8 cellular contexts compared by ENCODE assay signal in genomic region chr22:37849089-37849751, GRCh38.
A peak's percentile ranks its signal among the peaks of the same experiment; 100 is the strongest.
DNase-seq lines count a peak whose midpoint lies in the region; ATAC-seq and TF ChIP-seq lines count a peak whose summit lies in the region.

EIF3L (plus strand) TSS chr22:37849419; CDS start chr22:37849450, 31 bp downstream.

- peak within 1 kb of the TSS; percentile 97 for H3K4me3 Mint-ChIP-seq in nephron progenitor cell
- H3K4me3 Mint-ChIP-seq in stimulated activated naive CD8-positive, alpha-beta T cell treated with anti-CD3 and anti-CD28 coated beads, Interleukin-15, Interleukin-2, amounts not matched to agents 100 ng/mL and 50 ng/mL, for 24 hours = peak within 1 kb of the TSS; percentile 98

- TF ChIP-seq CTCF in LNCaP clone FGC (IDR thresholded peaks at IDR 0.05; ENCODE audit: control insufficient read depth, extremely low read depth, insufficient read depth) (no peak), nephron progenitor cell (IDR thresholded peaks at IDR 0.05) (no peak)

- H3K27ac Mint-ChIP-seq in nephron progenitor cell = peak within 1 kb of the TSS; percentile 97
- peak within 1 kb of the TSS; percentile 93 for H3K27ac Mint-ChIP-seq in stimulated activated naive CD8-positive, alpha-beta T cell treated with anti-CD3 and anti-CD28 coated beads, Interleukin-15, Interleukin-2, amounts not matched to agents 100 ng/mL and 50 ng/mL, for 24 hours

- H3K4me1 Mint-ChIP-seq in nephron progenitor cell = peaks cover 35% of the 10 kb centered on the region
- peaks cover 55% of the 10 kb centered on the region for H3K4me1 Mint-ChIP-seq in stimulated activated naive CD8-positive, alpha-beta T cell treated with anti-CD3 and anti-CD28 coated beads, Interleukin-15, Interleukin-2, amounts not matched to agents 100 ng/mL and 50 ng/mL, for 24 hours (ENCODE audit: low read depth)

- ATAC-seq in GM21786 (IDR thresholded peaks at IDR 0.05; ENCODE audit: unreplicated experiment) = peak; percentile 69

- H3K4me3 ChIP-seq in LNCaP clone FGC (ENCODE audit: low read depth, low read length) = peak within 1 kb of the TSS; percentile 82

- H3K36me3 Mint-ChIP-seq in nephron progenitor cell (ENCODE audit: low read depth) = peaks cover 44% of the 10 kb centered on the region
- H3K36me3 Mint-ChIP-seq in stimulated activated naive CD8-positive, alpha-beta T cell treated with anti-CD3 and anti-CD28 coated beads, Interleukin-15, Interleukin-2, amounts not matched to agents 100 ng/mL and 50 ng/mL, for 24 hours (ENCODE audit: low read depth) = peaks cover 52% of the 10 kb centered on the region

- H3K27me3 Mint-ChIP-seq in nephron progenitor cell (ENCODE audit: low read depth, poor library complexity) = peaks cover 7% of the 10 kb centered on the region
- no peaks in the 10 kb centered on the region for H3K27me3 Mint-ChIP-seq in stimulated activated naive CD8-positive, alpha-beta T cell treated with anti-CD3 and anti-CD28 coated beads, Interleukin-15, Interleukin-2, amounts not matched to agents 100 ng/mL and 50 ng/mL, for 24 hours

- H3K9me3 Mint-ChIP-seq in nephron progenitor cell = peaks cover 33% of the 10 kb centered on the region
- H3K9me3 Mint-ChIP-seq in stimulated activated naive CD8-positive, alpha-beta T cell treated with anti-CD3 and anti-CD28 coated beads, Interleukin-15, Interleukin-2, amounts not matched to agents 100 ng/mL and 50 ng/mL, for 24 hours = peaks cover 3% of the 10 kb centered on the region

- DNase-seq in DMS53 treated with DMSO at 0.1 percent for 48 hours (lab: John Stamatoyannopoulos, UW; ENCODE audit: unreplicated experiment) = peak; percentile 46
- peak; percentile 69 for DNase-seq in LNCaP clone FGC (ENCODE audit: low read depth)
- peak; percentile 41 for DNase-seq in SIG-M5 (lab: John Stamatoyannopoulos, UW)
- peak; percentile 74 for DNase-seq in activated gamma-delta T cell (lab: John Stamatoyannopoulos, UW)
- peak; percentile 64 for DNase-seq in fibroblast of the conjunctiva (ENCODE audit: low read depth)
- peak; percentile 86 for DNase-seq in nephron progenitor cell

Comparison
In these comparisons a context has a peak if more than half of its experiments do, and no peak if none do; other contexts are left out.
1. Peak in every context shown above with its lines: DNase-seq, ATAC-seq and H3K4me3 ChIP-seq.